In the genomic region with DNA sequence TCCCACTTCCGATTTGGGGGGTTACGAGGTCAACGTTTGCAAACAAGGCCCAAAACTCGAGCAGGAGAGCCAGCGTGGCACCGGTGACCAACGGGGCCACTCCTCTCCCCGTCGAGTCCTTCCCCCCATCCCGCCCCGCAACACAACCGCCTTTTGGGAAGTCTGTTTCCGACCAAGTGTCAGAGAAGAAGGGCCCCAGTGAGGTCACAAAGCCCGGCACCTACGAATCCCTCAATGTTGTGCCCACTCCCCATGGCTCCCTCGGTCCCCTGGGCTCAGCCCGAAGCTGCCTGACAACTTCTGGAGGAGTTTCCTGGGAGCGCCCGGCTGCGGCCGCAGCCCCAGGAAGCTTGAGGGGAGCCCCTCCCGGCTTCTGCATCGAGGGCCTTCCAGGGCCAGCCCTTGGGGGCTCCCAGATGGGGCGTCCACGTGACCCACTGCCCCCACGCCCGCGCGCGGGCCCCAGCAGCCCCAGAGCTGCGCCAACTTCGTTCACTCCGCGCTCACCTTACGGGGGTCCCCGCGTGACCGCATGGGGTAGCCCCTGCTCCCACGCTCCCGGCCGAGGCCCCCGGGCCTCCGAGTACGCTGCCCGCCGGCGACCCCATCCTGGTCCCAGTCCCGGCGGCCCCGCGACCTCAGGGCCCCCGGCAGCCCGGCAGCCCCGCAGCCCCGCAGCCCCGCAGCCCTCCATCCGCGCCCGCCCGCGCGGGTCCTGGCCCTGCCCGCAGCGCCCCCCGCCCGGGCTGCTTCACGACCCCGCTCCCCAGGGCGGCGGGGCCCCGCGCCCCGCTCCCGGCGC, we compare ENCODE assay signal across 8 cellular contexts. TPM values are rescaled to one million over a fixed set of nuclear protein-coding genes. Genes with fewer than 3 reads are reported as not detected.
A peak's percentile ranks its signal among the peaks of the same experiment; 100 is the strongest.
DNase-seq lines count a peak whose midpoint lies in the region; ATAC-seq and TF ChIP-seq lines count a peak whose summit lies in the region.

No MANE protein-coding gene starts in this region.

- peak overlapping the region; percentile 98 for H3K4me2 ChIP-seq in mammary epithelial cell (ENCODE audit: insufficient read depth, low read depth, low read length)

- BruUV-seq in Calu3 (replicated peaks; lab: Mats Ljungman, UMichigan) (no TSS peak), mammary epithelial cell (replicated peaks; lab: Mats Ljungman, UMichigan) (no TSS peak)

- H3K27me3 ChIP-seq in mammary epithelial cell (ENCODE audit: insufficient read depth, low read length): no peaks in the 10 kb centered on the region

- peaks cover 6% of the 10 kb centered on the region for H3K36me3 ChIP-seq in mammary epithelial cell (ENCODE audit: insufficient read depth, low read length)

- peak overlapping the region; percentile 52 for H3K27ac Mint-ChIP-seq in Calu3 (ENCODE audit: unreplicated experiment)
- H3K27ac Mint-ChIP-seq in stimulated activated naive CD8-positive, alpha-beta T cell treated with anti-CD3 and anti-CD28 coated beads, Interleukin-15, amount 100 ng/mL, for 72 hours: peak overlapping the region; percentile 91 to 94

- peak overlapping the region; percentile 76 for H2AFZ ChIP-seq in mammary epithelial cell (ENCODE audit: low read depth, low read length)

- ATAC-seq in GM21529 (IDR thresholded peaks at IDR 0.05; ENCODE audit: unreplicated experiment): peak; percentile 5
- peak; percentile 24 for ATAC-seq in left colon
- peak; percentile 22 for ATAC-seq in stimulated activated naive CD8-positive, alpha-beta T cell treated with anti-CD3 and anti-CD28 coated beads, Interleukin-15, amount 100 ng/mL, for 72 hours
- no peak for ATAC-seq in activated CD4-positive, CD25-positive, alpha-beta regulatory T cell treated with anti-CD3 and anti-CD28 coated beads, Interleukin-2, amount 50 U/mL, for 24 hours

- no peaks in the 10 kb centered on the region for H3K9me3 Mint-ChIP-seq in Calu3 (ENCODE audit: low read depth, unreplicated experiment)
- no peaks in the 10 kb centered on the region for H3K9me3 Mint-ChIP-seq in stimulated activated naive CD8-positive, alpha-beta T cell treated with anti-CD3 and anti-CD28 coated beads, Interleukin-15, amount 100 ng/mL, for 72 hours

- H3K4me1 Mint-ChIP-seq in Calu3 (ENCODE audit: low read depth, unreplicated experiment): no peaks in the 10 kb centered on the region
- H3K4me1 Mint-ChIP-seq in stimulated activated naive CD8-positive, alpha-beta T cell treated with anti-CD3 and anti-CD28 coated beads, Interleukin-15, amount 100 ng/mL, for 72 hours: peaks cover 36% of the 10 kb centered on the region

- no peaks in the 10 kb centered on the region for H3K27me3 Mint-ChIP-seq in Calu3 (ENCODE audit: unreplicated experiment)
- H3K27me3 Mint-ChIP-seq in stimulated activated naive CD8-positive, alpha-beta T cell treated with anti-CD3 and anti-CD28 coated beads, Interleukin-15, amount 100 ng/mL, for 72 hours: no peaks in the 10 kb centered on the region

- in situ Hi-C loops in mammary epithelial cell (cut with MboI; ENCODE audit: low sequenced_read_pairs in 2 of 2): no loop called here

- peak overlapping the region; percentile 78 for H3K4me3 Mint-ChIP-seq in Calu3 (ENCODE audit: low read depth, unreplicated experiment)
- H3K4me3 Mint-ChIP-seq in stimulated activated naive CD8-positive, alpha-beta T cell treated with anti-CD3 and anti-CD28 coated beads, Interleukin-15, amount 100 ng/mL, for 72 hours: peak overlapping the region; percentile 91

- DNase-seq in Calu3 (peak; percentile 28), NCI-H1105 treated with DMSO at 0.1 percent for 48 hours (lab: John Stamatoyannopoulos, UW) (peak; percentile 24), mammary epithelial cell (peak; percentile 35), left colon (peak in 1 of 2 donors; percentile 39), KG1 (lab: John Stamatoyannopoulos, UW) (no peak)
- peak; percentile 34 to 37 for DNase-seq in stimulated activated naive CD8-positive, alpha-beta T cell treated with anti-CD3 and anti-CD28 coated beads, Interleukin-15, amount 100 ng/mL, for 72 hours

- WGBS in mammary epithelial cell (ENCODE audit: low coverage, missing lambda C conversion rate): 3% methylated on average over 18 of the region's 75 CpGs

- H3K36me3 Mint-ChIP-seq in Calu3 (ENCODE audit: insufficient read depth, unreplicated experiment): peaks cover 27% of the 10 kb centered on the region

- H4K20me1 ChIP-seq in mammary epithelial cell (ENCODE audit: insufficient read depth, low read length): no peaks in the 10 kb centered on the region

- peak overlapping the region; percentile 56 for H3K27ac ChIP-seq in mammary epithelial cell (ENCODE audit: insufficient read depth, low read depth, low read length)

- intact Hi-C loops in Calu3 (cut with micrococcal nuclease; ENCODE audit: unreplicated experiment) (no loop called here), mammary epithelial cell (cut with micrococcal nuclease) (loop anchor here (1.0 kb wide), 1 partner anchor 331 kb away; no protein-coding TSS in a partner anchor), left colon (cut with DNase I, micrococcal nuclease) (no loop called here)

- H3K79me2 ChIP-seq in mammary epithelial cell (ENCODE audit: insufficient read depth, low read length): peaks cover 59% of the 10 kb centered on the region

- TF ChIP-seq CTCF in Calu3 (IDR thresholded peaks at IDR 0.05; ENCODE audit: unreplicated experiment) (no peak), mammary epithelial cell (conservative IDR thresholded peaks at IDR 0.05 in 1 of 2, IDR thresholded peaks at IDR 0.05 in 1 of 2; ENCODE audit: extremely low read depth in 1 of 2, insufficient read depth in 1 of 2, low read depth in 1 of 2, low read length in 2 of 2) (no peak)

- H3K9ac ChIP-seq in mammary epithelial cell (ENCODE audit: insufficient read depth, low read length): peak overlapping the region; percentile 69

- dilution Hi-C loops in mammary epithelial cell (cut with HindIII; ENCODE audit: low sequenced_read_pairs): no loop called here

- CTCF ChIA-PET in Calu3 (lab: Charles Lee): interaction anchor here (0.6 to 1.5 kb wide), 3 partner anchors 32 to 702 kb away, joined by 3 to 6 read pairs (median 4); a partner anchor contains a TSS
- CTCF ChIA-PET in mammary epithelial cell (lab: Charles Lee; ENCODE audit: low non-redundant PET): no interaction called here

- H3K4me1 ChIP-seq in mammary epithelial cell (ENCODE audit: insufficient read depth, low read length): peaks cover 25% of the 10 kb centered on the region

- H3K4me3 ChIP-seq in mammary epithelial cell (replicated peaks in 1 of 3; ENCODE audit: insufficient read depth in 1 of 3, low read depth in 2 of 3, low read length in 3 of 3): peak overlapping the region; percentile 60 to 78 (median 77)

- H3K9me3 ChIP-seq in mammary epithelial cell (replicated peaks; ENCODE audit: insufficient read depth, low read length): no peaks in the 10 kb centered on the region

RNA-seq across cellular contexts. Expression of a gene that starts 1.1 kb away (rescaled TPM):
- 112 and 114 TPM in 2 replicates for total RNA-seq in Calu3 (2022)
- 100 to 1,000 TPM; 147 to 222 TPM for total RNA-seq in mammary epithelial cell
- polyA plus RNA-seq in mammary epithelial cell: 226 TPM
- polyA minus RNA-seq in mammary epithelial cell: 73.5 TPM
- 10 to 100 TPM; 60.5 to 61.3 TPM for total RNA-seq in left colon

RNA-seq across cellular contexts. Expression of a gene that starts 37.3 kb away (rescaled TPM):
- total RNA-seq in Calu3 (2022) (19.9 and 24.7 TPM in 2 replicates), mammary epithelial cell (10 to 100 TPM; 11.5 to 20.5 TPM), left colon (1 to 10 TPM; 9.2 to 9.6 TPM)
- 16.0 TPM for polyA plus RNA-seq in mammary epithelial cell
- 7.3 TPM for polyA minus RNA-seq in mammary epithelial cell

RNA-seq across cellular contexts. Expression of a gene that starts 37.6 kb away (rescaled TPM):
- total RNA-seq in Calu3 (2022) (52.5 and 69.5 TPM in 2 replicates), mammary epithelial cell (10 to 100 TPM; 23.2 to 30.2 TPM), left colon (10 to 100 TPM; 12.3 to 19.8 TPM)
- polyA plus RNA-seq in mammary epithelial cell: 6.5 TPM
- polyA minus RNA-seq in mammary epithelial cell: 35.0 TPM

Comparison
In these comparisons a context has a peak if more than half of its experiments do, and no peak if none do; other contexts are left out.
1. ATAC-seq: peak in GM21529 (single experiment), left colon (single experiment) and stimulated activated naive CD8-positive, alpha-beta T cell treated with anti-CD3 and anti-CD28 coated beads, Interleukin-15, amount 100 ng/mL, for 72 hours (single experiment); none in activated CD4-positive, CD25-positive, alpha-beta regulatory T cell treated with anti-CD3 and anti-CD28 coated beads, Interleukin-2, amount 50 U/mL, for 24 hours (0 of 2).